ENCODE assay signal across 23 cellular contexts in genomic region chr3:127479449-127479848, GRCh38.
A peak's percentile ranks its signal among the peaks of the same experiment; 100 is the strongest.
DNase-seq lines count a peak whose midpoint lies in the region; ATAC-seq and TF ChIP-seq lines count a peak whose summit lies in the region.
"Had no signal": no experiment of that assay in that cellular context is flagged by ENCODE, and none has a peak within 500 bp of the region (broad histone marks: within the 10 kb centered on the region; RNA-seq: fewer than 3 reads in every experiment).

No MANE protein-coding gene starts in this region.

- H3K27ac Mint-ChIP-seq in activated T-cell treated with anti-CD3 and anti-CD28 coated beads, Interleukin-2, amount 50 U/mL, for 24 hours: no peak overlapping the region
- H3K27ac Mint-ChIP-seq: activated naive CD4-positive, alpha-beta T cell treated with anti-CD3 and anti-CD28 coated beads for 36 hours had no signal

- H3K4me3 ChIP-seq in spleen: no peak overlapping the region
- H3K4me3 ChIP-seq: ascending aorta, esophagus squamous epithelium, GM12878 had no signal

- peaks cover 0 to 11% (median 0%) of the 10 kb centered on the region in 6 donors for H3K4me1 ChIP-seq in spleen
- H3K4me1 ChIP-seq: ascending aorta, esophagus squamous epithelium had no signal

- peaks cover 18% of the 10 kb centered on the region for H3K4me1 Mint-ChIP-seq in activated T-cell treated with anti-CD3 and anti-CD28 coated beads, Interleukin-2, amount 50 U/mL, for 24 hours (ENCODE audit: low read depth)

- no peaks in the 10 kb centered on the region for H3K9me3 Mint-ChIP-seq in activated T-cell treated with anti-CD3 and anti-CD28 coated beads, Interleukin-2, amount 50 U/mL, for 24 hours
- H3K9me3 Mint-ChIP-seq: activated naive CD4-positive, alpha-beta T cell treated with anti-CD3 and anti-CD28 coated beads for 36 hours had no signal

- H3K36me3 ChIP-seq in spleen: no peaks in the 10 kb centered on the region
- H3K36me3 ChIP-seq: ascending aorta, esophagus squamous epithelium had no signal

- peaks cover 37% of the 10 kb centered on the region for H3K27me3 Mint-ChIP-seq in activated T-cell treated with anti-CD3 and anti-CD28 coated beads, Interleukin-2, amount 50 U/mL, for 24 hours

- TF ChIP-seq POLR2A in spleen (IDR thresholded peaks at IDR 0.05) (no peak), GM18505 (IDR thresholded peaks at IDR 0.05; ENCODE audit: borderline replicate concordance, extremely low read depth, insufficient read depth, insufficient read length) (no peak)

- peaks cover 0 to 23% (median 0%) of the 10 kb centered on the region in 7 donors for H3K27me3 ChIP-seq in spleen (replicated peaks in 1 of 7)
- H3K27me3 ChIP-seq: ascending aorta had no signal

- peak; percentile 11 for DNase-seq in activated T-cell treated with anti-CD3 and anti-CD28 coated beads, Interleukin-2, amount 50 U/mL, for 24 hours
- no peak for DNase-seq in activated T-cell treated with anti-CD3 and anti-CD28 coated beads, Interleukin-2, amount 50 U/mL, for 1 hour
- peak; percentile 36 for DNase-seq in NCI-H1105 treated with DMSO at 0.1 percent for 48 hours (lab: John Stamatoyannopoulos, UW)
- peak; percentile 20 for DNase-seq in medulla oblongata (ENCODE audit: extremely low spot score)
- DNase-seq in spleen: peak; percentile 71
- DNase-seq in activated CD4-positive, CD25-positive, alpha-beta regulatory T cell (lab: John Stamatoyannopoulos, UW): no peak
- DNase-seq: ACHN; activated naive CD4-positive, alpha-beta T cell treated with anti-CD3 and anti-CD28 coated beads for 36 hours; activated T-cell treated with anti-CD3 and anti-CD28 coated beads for 4 hours; effector CD8-positive, alpha-beta T cell; esophagus squamous epithelium; GF-D8; HCEC 1CT; NCI-H187; NCI-H446 treated with DMSO at 0.1 percent for 48 hours; RPMI8226; small intestine; stimulated activated CD4-positive, alpha-beta T cell treated with anti-CD3 and anti-CD28 coated beads, Interleukin-4, amount 100 ng/mL, for 24 hours had no signal

- no peaks in the 10 kb centered on the region for H3K36me3 Mint-ChIP-seq in activated T-cell treated with anti-CD3 and anti-CD28 coated beads, Interleukin-2, amount 50 U/mL, for 24 hours (ENCODE audit: low read depth)

- H3K9me3 ChIP-seq in spleen: no peaks in the 10 kb centered on the region
- H3K9me3 ChIP-seq: ascending aorta, esophagus squamous epithelium had no signal

- ATAC-seq in GM18505 (IDR thresholded peaks at IDR 0.05; ENCODE audit: unreplicated experiment) (no peak), HG03565 (IDR thresholded peaks at IDR 0.05; ENCODE audit: unreplicated experiment) (no peak)
- ATAC-seq: GM12878, HepG2 had no signal

- H3K4me3 Mint-ChIP-seq in activated T-cell treated with anti-CD3 and anti-CD28 coated beads, Interleukin-2, amount 50 U/mL, for 24 hours: no peak overlapping the region
- H3K4me3 Mint-ChIP-seq: activated naive CD4-positive, alpha-beta T cell treated with anti-CD3 and anti-CD28 coated beads for 36 hours had no signal

- no peak overlapping the region for H3K27ac ChIP-seq in spleen
- H3K27ac ChIP-seq: ascending aorta, esophagus squamous epithelium had no signal

- WGBS in spleen, 5 donors: 62 to 64% (median 62%) methylated on average over 11 to 12 of the region's 12 CpGs

- TF ChIP-seq CTCF in spleen (IDR thresholded peaks at IDR 0.05 in 8 of 11, conservative IDR thresholded peaks at IDR 0.05 in 3 of 11): no peak

- intact Hi-C loops in spleen (cut with DNase I; ENCODE audit: low total_unique reads): no loop called here

Comparison
In these comparisons a context has a peak if more than half of its experiments do, and no peak if none do; other contexts are left out.
1. DNase-seq: peak in activated T-cell treated with anti-CD3 and anti-CD28 coated beads, Interleukin-2, amount 50 U/mL, for 24 hours (single experiment), NCI-H1105 treated with DMSO at 0.1 percent for 48 hours (single experiment), medulla oblongata (single experiment) and spleen (single experiment); none in activated T-cell treated with anti-CD3 and anti-CD28 coated beads, Interleukin-2, amount 50 U/mL, for 1 hour (single experiment) and activated CD4-positive, CD25-positive, alpha-beta regulatory T cell (0 of 4).